In the genomic region with DNA sequence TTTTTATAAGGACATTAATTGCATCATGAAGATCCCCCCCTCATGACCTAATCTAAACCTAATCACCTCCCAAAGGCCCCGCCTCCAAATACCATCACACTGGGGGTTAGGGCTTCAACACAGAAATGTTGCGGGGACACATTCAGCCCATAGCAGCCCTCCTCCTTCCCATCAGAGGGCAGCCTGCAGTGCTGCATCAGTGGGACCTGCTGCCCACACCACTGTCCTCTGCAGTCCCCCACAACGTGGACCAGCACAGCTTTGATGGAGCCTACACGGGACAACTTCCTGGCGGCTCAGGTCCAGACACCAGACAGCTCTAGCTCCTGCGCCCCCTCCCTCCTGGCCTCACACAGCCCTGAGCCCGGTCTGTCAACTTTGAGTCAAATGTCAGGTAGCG, we compare ENCODE assay signal across 1 cellular context.
TF ChIP-seq lines count a peak whose summit lies in the region.

No MANE protein-coding gene starts in this region.

TF ChIP-seq in GM23338, 12 proteins besides CTCF, POLR2A, EP300 and RAD21 (continued from another document):
- TF ChIP-seq, protein P1, sequence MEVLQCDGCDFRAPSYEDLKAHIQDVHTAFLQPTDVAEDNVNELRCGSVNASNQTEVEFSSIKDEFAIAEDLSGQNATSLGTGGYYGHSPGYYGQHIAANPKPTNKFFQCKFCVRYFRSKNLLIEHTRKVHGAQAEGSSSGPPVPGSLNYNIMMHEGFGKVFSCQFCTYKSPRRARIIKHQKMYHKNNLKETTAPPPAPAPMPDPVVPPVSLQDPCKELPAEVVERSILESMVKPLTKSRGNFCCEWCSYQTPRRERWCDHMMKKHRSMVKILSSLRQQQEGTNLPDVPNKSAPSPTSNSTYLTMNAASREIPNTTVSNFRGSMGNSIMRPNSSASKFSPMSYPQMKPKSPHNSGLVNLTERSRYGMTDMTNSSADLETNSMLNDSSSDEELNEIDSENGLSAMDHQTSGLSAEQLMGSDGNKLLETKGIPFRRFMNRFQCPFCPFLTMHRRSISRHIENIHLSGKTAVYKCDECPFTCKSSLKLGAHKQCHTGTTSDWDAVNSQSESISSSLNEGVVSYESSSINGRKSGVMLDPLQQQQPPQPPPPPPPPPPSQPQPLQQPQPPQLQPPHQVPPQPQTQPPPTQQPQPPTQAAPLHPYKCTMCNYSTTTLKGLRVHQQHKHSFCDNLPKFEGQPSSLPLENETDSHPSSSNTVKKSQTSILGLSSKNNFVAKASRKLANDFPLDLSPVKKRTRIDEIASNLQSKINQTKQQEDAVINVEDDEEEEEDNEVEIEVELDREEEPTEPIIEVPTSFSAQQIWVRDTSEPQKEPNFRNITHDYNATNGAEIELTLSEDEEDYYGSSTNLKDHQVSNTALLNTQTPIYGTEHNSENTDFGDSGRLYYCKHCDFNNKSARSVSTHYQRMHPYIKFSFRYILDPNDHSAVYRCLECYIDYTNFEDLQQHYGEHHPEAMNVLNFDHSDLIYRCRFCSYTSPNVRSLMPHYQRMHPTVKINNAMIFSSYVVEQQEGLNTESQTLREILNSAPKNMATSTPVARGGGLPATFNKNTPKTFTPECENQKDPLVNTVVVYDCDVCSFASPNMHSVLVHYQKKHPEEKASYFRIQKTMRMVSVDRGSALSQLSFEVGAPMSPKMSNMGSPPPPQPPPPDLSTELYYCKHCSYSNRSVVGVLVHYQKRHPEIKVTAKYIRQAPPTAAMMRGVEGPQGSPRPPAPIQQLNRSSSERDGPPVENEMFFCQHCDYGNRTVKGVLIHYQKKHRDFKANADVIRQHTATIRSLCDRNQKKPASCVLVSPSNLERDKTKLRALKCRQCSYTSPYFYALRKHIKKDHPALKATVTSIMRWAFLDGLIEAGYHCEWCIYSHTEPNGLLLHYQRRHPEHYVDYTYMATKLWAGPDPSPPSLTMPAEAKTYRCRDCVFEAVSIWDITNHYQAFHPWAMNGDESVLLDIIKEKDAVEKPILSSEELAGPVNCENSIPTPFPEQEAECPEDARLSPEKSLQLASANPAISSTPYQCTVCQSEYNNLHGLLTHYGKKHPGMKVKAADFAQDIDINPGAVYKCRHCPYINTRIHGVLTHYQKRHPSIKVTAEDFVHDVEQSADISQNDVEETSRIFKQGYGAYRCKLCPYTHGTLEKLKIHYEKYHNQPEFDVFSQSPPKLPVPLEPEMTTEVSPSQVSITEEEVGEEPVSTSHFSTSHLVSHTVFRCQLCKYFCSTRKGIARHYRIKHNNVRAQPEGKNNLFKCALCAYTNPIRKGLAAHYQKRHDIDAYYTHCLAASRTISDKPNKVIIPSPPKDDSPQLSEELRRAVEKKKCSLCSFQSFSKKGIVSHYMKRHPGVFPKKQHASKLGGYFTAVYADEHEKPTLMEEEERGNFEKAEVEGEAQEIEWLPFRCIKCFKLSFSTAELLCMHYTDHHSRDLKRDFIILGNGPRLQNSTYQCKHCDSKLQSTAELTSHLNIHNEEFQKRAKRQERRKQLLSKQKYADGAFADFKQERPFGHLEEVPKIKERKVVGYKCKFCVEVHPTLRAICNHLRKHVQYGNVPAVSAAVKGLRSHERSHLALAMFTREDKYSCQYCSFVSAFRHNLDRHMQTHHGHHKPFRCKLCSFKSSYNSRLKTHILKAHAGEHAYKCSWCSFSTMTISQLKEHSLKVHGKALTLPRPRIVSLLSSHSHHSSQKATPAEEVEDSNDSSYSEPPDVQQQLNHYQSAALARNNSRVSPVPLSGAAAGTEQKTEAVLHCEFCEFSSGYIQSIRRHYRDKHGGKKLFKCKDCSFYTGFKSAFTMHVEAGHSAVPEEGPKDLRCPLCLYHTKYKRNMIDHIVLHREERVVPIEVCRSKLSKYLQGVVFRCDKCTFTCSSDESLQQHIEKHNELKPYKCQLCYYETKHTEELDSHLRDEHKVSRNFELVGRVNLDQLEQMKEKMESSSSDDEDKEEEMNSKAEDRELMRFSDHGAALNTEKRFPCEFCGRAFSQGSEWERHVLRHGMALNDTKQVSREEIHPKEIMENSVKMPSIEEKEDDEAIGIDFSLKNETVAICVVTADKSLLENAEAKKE (CRISPR knock-in tag; IDR thresholded peaks at IDR 0.05), result no peak
- TF ChIP-seq EZH2phosphoT487 (IDR thresholded peaks at IDR 0.05; ENCODE audit: unreplicated experiment) (no peak), POLR2AphosphoS5 (IDR thresholded peaks at IDR 0.05; ENCODE audit: low read depth) (no peak), ZNF114 (CRISPR knock-in tag; IDR thresholded peaks at IDR 0.05) (no peak)
